9 cellular contexts compared by ENCODE assay signal in the genomic region with DNA sequence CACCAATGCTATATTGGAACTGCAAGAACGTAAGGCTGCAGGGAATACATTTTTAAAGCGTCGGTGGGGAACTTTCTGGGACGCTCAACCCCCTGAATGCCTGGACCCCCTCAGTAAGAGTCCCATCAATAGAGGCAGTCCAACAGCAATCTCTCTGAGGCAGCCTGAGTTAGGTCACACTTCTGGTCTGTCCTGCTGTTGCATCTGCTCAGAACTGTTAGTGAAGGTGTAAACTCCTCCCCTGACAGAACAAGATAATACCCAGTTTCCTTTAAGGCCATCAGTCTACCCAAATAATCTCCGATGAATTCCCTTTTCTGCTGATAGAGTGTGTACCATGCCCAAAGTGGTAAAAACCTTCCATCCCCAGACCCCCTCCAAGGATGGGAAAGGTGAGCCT. TPM values are rescaled to one million over a fixed set of nuclear protein-coding genes. Genes with fewer than 3 reads are reported as not detected.
DNase-seq lines count a peak whose midpoint lies in the region; ATAC-seq, FAIRE-seq and TF ChIP-seq lines count a peak whose summit lies in the region.
"Had no signal": no experiment of that assay in that cellular context is flagged by ENCODE, and none has a peak within 500 bp of the region (broad histone marks: within the 10 kb centered on the region; RNA-seq: fewer than 3 reads in every experiment).

No MANE protein-coding gene starts in this region.

- FAIRE-seq in A549 (lab: Jason Lieb, UNC), result no peak

- H3K27ac ChIP-seq in A549, result peak overlapping the region in 1 of 2 experiments; percentile 95; a peak in 3 of 6 replicates
- H3K27ac ChIP-seq in HUES6 (ENCODE audit: low read depth, low read length), result no peak overlapping the region; the same call in 1 of the 2 replicates
- no peak overlapping the region for H3K27ac ChIP-seq in mesodermal cell (ENCODE audit: low read depth, low read length, severe bottlenecking)
- H3K27ac ChIP-seq in substantia nigra (ENCODE audit: low read depth, low read length, poor library complexity, severe bottlenecking), result no peak overlapping the region

- no peak overlapping the region for H3K9ac ChIP-seq in HUES6 (ENCODE audit: low read length)

- WGBS in A549 (ENCODE audit: missing lambda C conversion rate), result 88% methylated on average over 5 of the region's 5 CpGs
- 64 to 85% methylated on average over 4 to 5 of the region's 5 CpGs for WGBS in mesodermal cell (ENCODE audit: insufficient coverage in 2 of 2), 2 experiments

- TF ChIP-seq CTCF in A549 (IDR thresholded peaks at IDR 0.05) (no peak), astrocyte of the spinal cord (IDR thresholded peaks at IDR 0.05; ENCODE audit: low read depth, low read length) (no peak)

- DNase-seq in A549 (ENCODE audit: low read depth in 1 of 2, low spot score in 1 of 2), result no peak
- no peak for DNase-seq in astrocyte of the spinal cord (ENCODE audit: low read depth, low spot score)
- DNase-seq in substantia nigra (lab: John Stamatoyannopoulos, UW), result no peak
- no peak for DNase-seq in HCEC 1CT
- DNase-seq in anterior cingulate cortex (lab: John Stamatoyannopoulos, UW), result no peak
- no peak for DNase-seq in COR-L47 (lab: John Stamatoyannopoulos, UW)
- DNase-seq: activated CD4-positive, alpha-beta T cell treated with anti-CD3 and anti-CD28 coated beads, Interleukin-2, amount 50 U/mL, for 4 hours had no signal

- peak overlapping the region; percentile 87 for H3K4me2 ChIP-seq in A549

- peaks cover under 1% of the 10 kb centered on the region; the same call in 1 of the 2 replicates for H3K27me3 ChIP-seq in HUES6 (ENCODE audit: control insufficient read depth, insufficient read depth, low read length)

- H3K9me3 ChIP-seq in A549, result peaks cover 4% of the 10 kb centered on the region; the same call in 1 of the 3 replicates
- H3K9me3 ChIP-seq in HUES6 (ENCODE audit: control insufficient read depth, insufficient read depth, low read depth, low read length), result peaks cover 7% of the 10 kb centered on the region; the same call in 1 of the 2 replicates
- peaks cover 14% of the 10 kb centered on the region for H3K9me3 ChIP-seq in mesodermal cell (ENCODE audit: control insufficient read depth, low read length)

- no peak for TF ChIP-seq EP300 in A549 (IDR thresholded peaks at IDR 0.05)

- no peak for TF ChIP-seq RAD21 in A549 (conservative IDR thresholded peaks at IDR 0.05 in 1 of 2, IDR thresholded peaks at IDR 0.05 in 1 of 2)

- CTCF ChIA-PET in A549 (lab: Yijun Ruan, JAX), result interaction anchor here (3.3 kb wide), 1 partner anchor 19 kb away, joined by 12 read pairs; no protein-coding TSS in a partner anchor

- POLR2A ChIA-PET in A549 (lab: Yijun Ruan, JAX), result no interaction called here

- in situ Hi-C loops in astrocyte of the spinal cord (cut with HindIII; ENCODE audit: low sequenced_read_pairs), result no loop called here

- H3K36me3 ChIP-seq in HUES6 (ENCODE audit: control insufficient read depth, insufficient read depth, low read length) (0 out of 2 replicates have a peak, but pooled peaks cover 2% of the 10 kb centered on the region), mesodermal cell (ENCODE audit: control insufficient read depth, insufficient read depth, low read length) (peaks cover 15% of the 10 kb centered on the region)

- TF ChIP-seq POLR2A in A549 (IDR thresholded peaks at IDR 0.05; ENCODE audit: low read length), result no peak

- H3K4me1 ChIP-seq in A549, result 0 out of 3 replicates have a peak, but pooled peaks cover 8% of the 10 kb centered on the region
- peaks cover 19% of the 10 kb centered on the region; the same call in 1 of the 2 replicates for H3K4me1 ChIP-seq in HUES6 (ENCODE audit: control insufficient read depth, insufficient read depth, low read length)
- peaks cover 4% of the 10 kb centered on the region for H3K4me1 ChIP-seq in mesodermal cell (ENCODE audit: control insufficient read depth, insufficient read depth, low read length, poor library complexity, severe bottlenecking)

- ATAC-seq in A549, result no peak

- H3K4me3 ChIP-seq in A549 (peak overlapping the region; percentile 78), HUES6 (ENCODE audit: low read depth, low read length) (peak overlapping the region; percentile 98), astrocyte of the spinal cord (ENCODE audit: low read depth, low read length) (peak overlapping the region; percentile 91), mesodermal cell (ENCODE audit: extremely low read depth, insufficient read depth, low read length, poor library complexity, severe bottlenecking) (peak overlapping the region; percentile 98)

TF ChIP-seq in A549, 52 proteins besides CTCF, POLR2A, EP300 and RAD21 (continues in another document):
- no peak for TF ChIP-seq MYC (IDR thresholded peaks at IDR 0.05; ENCODE audit: borderline replicate concordance, low read length)
- TF ChIP-seq CHD4 (IDR thresholded peaks at IDR 0.05; ENCODE audit: borderline replicate concordance), result no peak
- TF ChIP-seq NFE2L2 (conservative IDR thresholded peaks at IDR 0.05; ENCODE audit: low read length), result no peak
- TF ChIP-seq FOSL2 (IDR thresholded peaks at IDR 0.05), result no peak
- no peak for TF ChIP-seq FOSL2 (CRISPR knock-in tag; IDR thresholded peaks at IDR 0.05)
- TF ChIP-seq BCL3 (IDR thresholded peaks at IDR 0.05), result no peak
- no peak for TF ChIP-seq MAFK (IDR thresholded peaks at IDR 0.05; ENCODE audit: partially characterized antibody)
- TF ChIP-seq, protein P1, sequence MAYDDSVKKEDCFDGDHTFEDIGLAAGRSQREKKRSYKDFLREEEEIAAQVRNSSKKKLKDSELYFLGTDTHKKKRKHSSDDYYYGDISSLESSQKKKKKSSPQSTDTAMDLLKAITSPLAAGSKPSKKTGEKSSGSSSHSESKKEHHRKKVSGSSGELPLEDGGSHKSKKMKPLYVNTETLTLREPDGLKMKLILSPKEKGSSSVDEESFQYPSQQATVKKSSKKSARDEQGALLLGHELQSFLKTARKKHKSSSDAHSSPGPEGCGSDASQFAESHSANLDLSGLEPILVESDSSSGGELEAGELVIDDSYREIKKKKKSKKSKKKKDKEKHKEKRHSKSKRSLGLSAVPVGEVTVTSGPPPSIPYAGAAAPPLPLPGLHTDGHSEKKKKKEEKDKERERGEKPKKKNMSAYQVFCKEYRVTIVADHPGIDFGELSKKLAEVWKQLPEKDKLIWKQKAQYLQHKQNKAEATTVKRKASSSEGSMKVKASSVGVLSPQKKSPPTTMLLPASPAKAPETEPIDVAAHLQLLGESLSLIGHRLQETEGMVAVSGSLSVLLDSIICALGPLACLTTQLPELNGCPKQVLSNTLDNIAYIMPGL (CRISPR knock-in tag; IDR thresholded peaks at IDR 0.05; ENCODE audit: borderline replicate concordance), result no peak
- TF ChIP-seq FOXS1 (CRISPR knock-in tag; IDR thresholded peaks at IDR 0.05), result no peak
- TF ChIP-seq RFX5 (IDR thresholded peaks at IDR 0.05), result no peak
- TF ChIP-seq CBX8 (IDR thresholded peaks at IDR 0.05), result no peak
- TF ChIP-seq TP53 (CRISPR knock-in tag; IDR thresholded peaks at IDR 0.05), result no peak
- TF ChIP-seq HDAC2 (IDR thresholded peaks at IDR 0.05), result no peak
- TF ChIP-seq REST (IDR thresholded peaks at IDR 0.05), result no peak
- no peak for TF ChIP-seq CBX2 (IDR thresholded peaks at IDR 0.05; ENCODE audit: borderline replicate concordance, low read depth)
- TF ChIP-seq, protein P2, sequence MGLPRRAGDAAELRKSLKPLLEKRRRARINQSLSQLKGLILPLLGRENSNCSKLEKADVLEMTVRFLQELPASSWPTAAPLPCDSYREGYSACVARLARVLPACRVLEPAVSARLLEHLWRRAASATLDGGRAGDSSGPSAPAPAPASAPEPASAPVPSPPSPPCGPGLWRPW (IDR thresholded peaks at IDR 0.05), result no peak
- no peak for TF ChIP-seq SMC3 (IDR thresholded peaks at IDR 0.05)

RNA-seq across cellular contexts. Expression of gene RNGTT, which starts 1.1 kb away (rescaled TPM):
- polyA plus RNA-seq in A549 (2011; rRNA removed) (12.8 and 15.0 TPM in 2 replicates), A549 (2017; fragmentation: RNase III; extraction: RNeasy Plus Mini Kit Qiagen cat#74134 plus additional on column Dnase treatment) (11.1 to 12.4 TPM (median 11.6 TPM) in 3 replicates)
- polyA plus RNA-seq in A549 (2012; cell fraction: cytosol; rRNA removed), result 2.5 TPM in 2 replicates
- 2.1 and 3.5 TPM in 2 replicates for polyA plus RNA-seq in A549 (2012; cell fraction: nucleus; rRNA removed)
- polyA minus RNA-seq in A549 (2011; rRNA and poly(A)+ RNA removed), result 6.2 and 6.8 TPM in 2 replicates
- polyA plus RNA-seq in mesodermal cell (2013, experiment 1 of 2), result 17.3 TPM
- polyA plus RNA-seq in mesodermal cell (2013, experiment 2 of 2), result 18.8 TPM
